9 cellular contexts compared by ENCODE assay signal in the genomic region with DNA sequence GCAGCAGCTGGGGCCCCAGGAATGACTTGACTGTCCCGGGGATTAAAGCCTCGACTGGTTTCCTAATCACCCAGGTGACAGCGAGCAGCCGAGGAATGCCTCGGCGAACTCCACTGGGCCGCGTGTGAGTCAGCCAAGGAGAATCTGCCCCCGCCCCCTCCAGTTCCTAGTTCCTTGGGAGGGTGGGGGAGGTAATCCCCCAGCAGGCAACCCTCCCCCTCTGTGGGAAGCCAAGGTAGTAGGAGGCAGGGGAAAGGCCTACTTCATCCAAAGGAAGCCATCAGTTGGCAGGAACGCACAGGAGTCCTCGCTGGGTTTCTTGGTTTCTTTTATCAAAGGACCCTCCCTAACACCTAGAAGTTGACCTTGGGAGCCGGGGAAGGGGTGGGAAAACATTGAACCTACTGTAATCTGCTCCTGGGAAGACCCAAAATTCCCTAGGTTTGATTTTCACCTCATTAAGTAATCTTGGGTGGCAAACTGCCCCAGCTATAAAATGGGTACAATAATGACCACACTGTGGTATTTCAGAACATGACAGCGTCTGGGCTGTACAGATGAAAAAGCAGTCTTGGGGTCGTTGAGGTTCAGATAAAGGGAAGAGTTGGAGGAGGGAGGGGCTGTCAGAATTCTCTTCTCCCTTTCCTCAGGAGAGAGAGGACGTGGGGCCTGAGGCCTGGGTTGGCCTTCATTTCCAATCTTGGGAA. TPM values are rescaled to one million over a fixed set of nuclear protein-coding genes. Genes with fewer than 3 reads are reported as not detected.
DNase-seq lines count a peak whose midpoint lies in the region; ATAC-seq and TF ChIP-seq lines count a peak whose summit lies in the region.
"Had no signal": no experiment of that assay in that cellular context is flagged by ENCODE, and none has a peak within 500 bp of the region (broad histone marks: within the 10 kb centered on the region; RNA-seq: fewer than 3 reads in every experiment).

No MANE protein-coding gene starts in this region.

- intact Hi-C loops in lower lobe of right lung (cut with DNase I), result no loop called here
- intact Hi-C loops in activated T-helper 1 cell treated with anti-CD3 and anti-CD28 coated beads, Interleukin-12 subunit alpha, Interleukin-12 subunit beta, Interleukin-2, Interleukin-4 antibody, amounts not matched to agents 30 ng/mL and 10 ng/mL and 1 ng/mL, durations not matched to agents 14 hours and 24 hours and 36 hours (cut with micrococcal nuclease), result no loop called here

- H3K4me3 ChIP-seq in HUES6 (ENCODE audit: low read depth, low read length) (peak overlapping the region; percentile 96), lower lobe of right lung (peak overlapping the region; percentile 56)

- no peaks in the 10 kb centered on the region for H3K9me3 Mint-ChIP-seq in chondrocyte (ENCODE audit: low read depth)
- H3K9me3 Mint-ChIP-seq in activated T-helper 1 cell treated with anti-CD3 and anti-CD28 coated beads, Interleukin-12 subunit alpha, Interleukin-12 subunit beta, Interleukin-2, Interleukin-4 antibody, amounts not matched to agents 30 ng/mL and 10 ng/mL and 1 ng/mL, durations not matched to agents 14 hours and 24 hours and 36 hours, result no peaks in the 10 kb centered on the region
- H3K9me3 Mint-ChIP-seq: activated B cell treated with CpG ODN at 0.5 μM for 24 hours had no signal

- H3K36me3 ChIP-seq in HUES6 (ENCODE audit: control insufficient read depth, insufficient read depth, low read length), result peaks cover 20% of the 10 kb centered on the region
- H3K36me3 ChIP-seq in lower lobe of right lung, result peaks cover 2% of the 10 kb centered on the region

- peak overlapping the region; percentile 92 for H3K27ac Mint-ChIP-seq in chondrocyte (ENCODE audit: unreplicated experiment)
- H3K27ac Mint-ChIP-seq in activated T-helper 1 cell treated with anti-CD3 and anti-CD28 coated beads, Interleukin-12 subunit alpha, Interleukin-12 subunit beta, Interleukin-2, Interleukin-4 antibody, amounts not matched to agents 30 ng/mL and 10 ng/mL and 1 ng/mL, durations not matched to agents 14 hours and 24 hours and 36 hours, result no peak overlapping the region
- H3K27ac Mint-ChIP-seq: activated B cell treated with CpG ODN at 0.5 μM for 24 hours had no signal

- no peak for DNase-seq in chondrocyte (ENCODE audit: low spot score)
- DNase-seq in lower lobe of right lung, result peak; percentile 81
- DNase-seq in activated T-helper 1 cell treated with anti-CD3 and anti-CD28 coated beads, Interleukin-12 subunit alpha, Interleukin-12 subunit beta, Interleukin-2, Interleukin-4 antibody, amounts not matched to agents 30 ng/mL and 10 ng/mL and 1 ng/mL, durations not matched to agents 14 hours and 24 hours and 36 hours (ENCODE audit: low spot score), result no peak
- DNase-seq in NCI-H146 treated with DMSO at 0.1 percent for 48 hours (lab: John Stamatoyannopoulos, UW; ENCODE audit: unreplicated experiment), result no peak
- DNase-seq: activated B cell treated with CpG ODN at 0.5 μM for 24 hours had no signal

- no peaks in the 10 kb centered on the region for H3K9me3 ChIP-seq in HUES6 (ENCODE audit: control insufficient read depth, insufficient read depth, low read depth, low read length)
- H3K9me3 ChIP-seq in lower lobe of right lung, result no peaks in the 10 kb centered on the region

- H3K36me3 Mint-ChIP-seq in chondrocyte (ENCODE audit: low read depth), result peaks cover 5% of the 10 kb centered on the region
- H3K36me3 Mint-ChIP-seq in activated T-helper 1 cell treated with anti-CD3 and anti-CD28 coated beads, Interleukin-12 subunit alpha, Interleukin-12 subunit beta, Interleukin-2, Interleukin-4 antibody, amounts not matched to agents 30 ng/mL and 10 ng/mL and 1 ng/mL, durations not matched to agents 14 hours and 24 hours and 36 hours (ENCODE audit: low read depth), result no peaks in the 10 kb centered on the region

- H3K4me1 ChIP-seq in HUES6 (ENCODE audit: control insufficient read depth, insufficient read depth, low read length) (peaks cover 41% of the 10 kb centered on the region), lower lobe of right lung (peaks cover 35% of the 10 kb centered on the region)

- H3K27me3 Mint-ChIP-seq in chondrocyte (ENCODE audit: low read depth), result no peaks in the 10 kb centered on the region
- peaks cover 39% of the 10 kb centered on the region for H3K27me3 Mint-ChIP-seq in activated T-helper 1 cell treated with anti-CD3 and anti-CD28 coated beads, Interleukin-12 subunit alpha, Interleukin-12 subunit beta, Interleukin-2, Interleukin-4 antibody, amounts not matched to agents 30 ng/mL and 10 ng/mL and 1 ng/mL, durations not matched to agents 14 hours and 24 hours and 36 hours (ENCODE audit: insufficient read depth)

- H3K4me3 Mint-ChIP-seq in chondrocyte (ENCODE audit: unreplicated experiment), result peak overlapping the region; percentile 85
- H3K4me3 Mint-ChIP-seq in activated T-helper 1 cell treated with anti-CD3 and anti-CD28 coated beads, Interleukin-12 subunit alpha, Interleukin-12 subunit beta, Interleukin-2, Interleukin-4 antibody, amounts not matched to agents 30 ng/mL and 10 ng/mL and 1 ng/mL, durations not matched to agents 14 hours and 24 hours and 36 hours, result no peak overlapping the region

- TF ChIP-seq CTCF in 22Rv1 (IDR thresholded peaks at IDR 0.05), result no peak
- TF ChIP-seq CTCF in chondrocyte (IDR thresholded peaks at IDR 0.05), result no peak
- no peak for TF ChIP-seq CTCF in lower lobe of right lung (IDR thresholded peaks at IDR 0.05)

- H3K27ac ChIP-seq in 22Rv1, result peak overlapping the region; percentile 75
- peak overlapping the region; percentile 7; the same call in 1 of the 2 replicates for H3K27ac ChIP-seq in HUES6 (ENCODE audit: low read depth, low read length)
- H3K27ac ChIP-seq in lower lobe of right lung, result peak overlapping the region; percentile 84

- H3K27me3 ChIP-seq in HUES6 (ENCODE audit: control insufficient read depth, insufficient read depth, low read length), result no peaks in the 10 kb centered on the region
- no peaks in the 10 kb centered on the region for H3K27me3 ChIP-seq in lower lobe of right lung (ENCODE audit: low read depth)

- peak overlapping the region; percentile 87 for H3K9ac ChIP-seq in HUES6 (ENCODE audit: low read length)

- ATAC-seq in lower lobe of right lung (peak; percentile 45 to 50), GM21528 (IDR thresholded peaks at IDR 0.05; ENCODE audit: low FRiP score, unreplicated experiment) (no peak), HG02678 (IDR thresholded peaks at IDR 0.05; ENCODE audit: unreplicated experiment) (no peak)

- peaks cover 55% of the 10 kb centered on the region for H3K4me1 Mint-ChIP-seq in chondrocyte (ENCODE audit: low read depth)
- peaks cover 5% of the 10 kb centered on the region for H3K4me1 Mint-ChIP-seq in activated T-helper 1 cell treated with anti-CD3 and anti-CD28 coated beads, Interleukin-12 subunit alpha, Interleukin-12 subunit beta, Interleukin-2, Interleukin-4 antibody, amounts not matched to agents 30 ng/mL and 10 ng/mL and 1 ng/mL, durations not matched to agents 14 hours and 24 hours and 36 hours (ENCODE audit: low read depth)

RNA-seq across cellular contexts. Expression of a gene that starts 1.4 kb away (rescaled TPM):
- total RNA-seq in chondrocyte, result 15.2 to 39.1 TPM (median 38.1 TPM) in 3 replicates
- 21.1 TPM for total RNA-seq in lower lobe of right lung
- not detected in 2 replicates for total RNA-seq in activated T-helper 1 cell treated with anti-CD3 and anti-CD28 coated beads, Interleukin-12 subunit alpha, Interleukin-12 subunit beta, Interleukin-2, Interleukin-4 antibody, amounts not matched to agents 30 ng/mL and 10 ng/mL and 1 ng/mL, durations not matched to agents 14 hours and 24 hours and 36 hours
- total RNA-seq: activated B cell treated with CpG ODN at 0.5 μM for 24 hours had no signal

RNA-seq across cellular contexts. Expression of a gene that starts 17.7 kb away (rescaled TPM):
- total RNA-seq in chondrocyte (56.5 to 76.5 TPM (median 72.1 TPM) in 3 replicates), lower lobe of right lung (15.3 TPM)
- 2.0 TPM in 2 replicates for total RNA-seq in activated T-helper 1 cell treated with anti-CD3 and anti-CD28 coated beads, Interleukin-12 subunit alpha, Interleukin-12 subunit beta, Interleukin-2, Interleukin-4 antibody, amounts not matched to agents 30 ng/mL and 10 ng/mL and 1 ng/mL, durations not matched to agents 14 hours and 24 hours and 36 hours

RNA-seq across cellular contexts. Expression of a gene that starts 50.9 kb away (rescaled TPM):
- total RNA-seq in chondrocyte (not detected in 3 replicates), lower lobe of right lung (8.1 TPM)
- total RNA-seq in activated T-helper 1 cell treated with anti-CD3 and anti-CD28 coated beads, Interleukin-12 subunit alpha, Interleukin-12 subunit beta, Interleukin-2, Interleukin-4 antibody, amounts not matched to agents 30 ng/mL and 10 ng/mL and 1 ng/mL, durations not matched to agents 14 hours and 24 hours and 36 hours, result not detected in 2 replicates

Comparison
In these comparisons a context has a peak if more than half of its experiments do, and no peak if none do; other contexts are left out.
1. H3K27ac ChIP-seq: peak in every context shown above with its lines; median percentile 84 in lower lobe of right lung; 75 in 22Rv1; 7 in HUES6.
2. ATAC-seq: peak in lower lobe of right lung (2 of 2); none in GM21528 (single experiment) and HG02678 (single experiment).
3. RNA of a gene that starts 1.4 kb away (total RNA-seq): 15.2 to 39.1 TPM in chondrocyte and 21.1 TPM in lower lobe of right lung (single experiment); not detected in activated T-helper 1 cell treated with anti-CD3 and anti-CD28 coated beads, Interleukin-12 subunit alpha, Interleukin-12 subunit beta, Interleukin-2, Interleukin-4 antibody, amounts not matched to agents 30 ng/mL and 10 ng/mL and 1 ng/mL, durations not matched to agents 14 hours and 24 hours and 36 hours; every median in the first group is over 10 times any median in the second.